In the genomic region with DNA sequence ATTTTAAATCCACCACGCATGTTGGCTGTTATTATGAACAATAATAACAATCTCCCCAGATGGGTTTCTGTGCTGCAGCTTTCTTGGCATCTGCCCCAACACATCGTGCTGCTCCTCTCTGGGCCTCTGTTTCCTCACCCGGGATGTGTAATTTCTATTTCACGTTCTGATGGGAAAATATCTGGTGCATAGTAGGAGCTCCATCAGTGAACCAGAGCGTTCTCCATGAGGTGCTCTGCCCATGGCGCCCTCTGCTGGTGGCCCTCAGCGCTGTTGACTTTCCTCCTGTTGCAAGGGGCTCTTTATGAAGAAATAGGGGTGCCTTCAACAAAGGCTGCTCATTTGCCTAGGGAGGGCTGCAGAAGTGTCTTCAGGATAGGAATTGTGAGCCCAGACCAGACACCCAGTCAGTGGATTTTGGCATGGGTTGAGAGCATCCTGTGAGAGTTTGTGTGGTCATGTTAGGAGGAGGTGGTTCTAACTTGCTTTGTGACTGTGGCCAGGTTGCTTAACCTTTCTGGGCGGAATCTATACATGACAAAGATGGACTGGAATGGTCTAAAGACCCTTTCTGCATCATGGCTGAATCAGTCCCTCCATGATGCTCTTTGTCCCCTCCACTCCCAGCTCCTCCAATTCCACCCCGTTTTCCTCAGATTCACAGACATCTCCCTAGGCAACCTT, we compare ENCODE assay signal across 9 cellular contexts. TPM values are rescaled to one million over a fixed set of nuclear protein-coding genes. Genes with fewer than 3 reads are reported as not detected.
A peak's percentile ranks its signal among the peaks of the same experiment; 100 is the strongest.
DNase-seq lines count a peak whose midpoint lies in the region; ATAC-seq, FAIRE-seq and TF ChIP-seq lines count a peak whose summit lies in the region.
"Had no signal": no experiment of that assay in that cellular context is flagged by ENCODE, and none has a peak within 500 bp of the region (broad histone marks: within the 10 kb centered on the region; RNA-seq: fewer than 3 reads in every experiment).

No MANE protein-coding gene starts in this region.

- TF ChIP-seq RAD21 in Ishikawa (IDR thresholded peaks at IDR 0.05; ENCODE audit: low read depth) = peak; percentile 51; the same call in 1 of the 2 replicates

- POLR2A ChIA-PET in activated CD4-positive, alpha-beta T cell treated with anti-CD3 and anti-CD28 coated beads for 36 hours (lab: Charles Lee) = interaction anchor here (0.6 kb wide), 1 partner anchor 186 kb away, joined by 5 read pairs; no protein-coding TSS in a partner anchor

- peaks cover 4% of the 10 kb centered on the region for H3K4me1 Mint-ChIP-seq in activated CD4-positive, alpha-beta T cell treated with anti-CD3 and anti-CD28 coated beads for 36 hours
- H3K4me1 Mint-ChIP-seq in chondrocyte (ENCODE audit: low read depth) = no peaks in the 10 kb centered on the region
- peaks cover 20% of the 10 kb centered on the region for H3K4me1 Mint-ChIP-seq in stimulated activated effector memory CD8-positive, alpha-beta T cell treated with anti-CD3 and anti-CD28 coated beads, Interleukin-12 subunit alpha, Interleukin-12 subunit beta, amount 100 ng/mL, for 72 hours

- H3K23ac ChIP-seq in mesendoderm (ENCODE audit: low read length) = no peak overlapping the region

- peak; percentile 66 for ATAC-seq in activated CD4-positive, alpha-beta T cell treated with anti-CD3 and anti-CD28 coated beads for 36 hours
- peak; percentile 59 for ATAC-seq in stimulated activated effector memory CD8-positive, alpha-beta T cell treated with anti-CD3 and anti-CD28 coated beads, Interleukin-12 subunit alpha, Interleukin-12 subunit beta, amount 100 ng/mL, for 72 hours
- no peak for ATAC-seq in HG03378 (IDR thresholded peaks at IDR 0.05; ENCODE audit: unreplicated experiment)

- TF ChIP-seq CTCF in D721Med (IDR thresholded peaks at IDR 0.05; ENCODE audit: insufficient read depth, missing control alignments) = peak; percentile 83
- peak; percentile 85 for TF ChIP-seq CTCF in chondrocyte (IDR thresholded peaks at IDR 0.05)

- DNase-seq in D721Med (ENCODE audit: insufficient read length, low spot score) (no peak), chondrocyte (ENCODE audit: low spot score) (no peak), mesendoderm (peak; percentile 67), NCI-H187 (lab: John Stamatoyannopoulos, UW) (no peak)
- DNase-seq in activated CD4-positive, alpha-beta T cell treated with anti-CD3 and anti-CD28 coated beads for 36 hours = peak; percentile 83
- DNase-seq in stimulated activated effector memory CD8-positive, alpha-beta T cell treated with anti-CD3 and anti-CD28 coated beads, Interleukin-12 subunit alpha, Interleukin-12 subunit beta, amount 100 ng/mL, for 72 hours (ENCODE audit: low spot score in 2 of 2) = peak; percentile 57 to 78

- WGBS in mesendoderm (ENCODE audit: extremely low coverage, insufficient coverage, low lambda C conversion rate) = no CpG with 5 or more reads among the region's 9 CpGs

- no peaks in the 10 kb centered on the region for H3K79me1 ChIP-seq in mesendoderm (ENCODE audit: low read length)

- intact Hi-C loops in activated CD4-positive, alpha-beta T cell treated with anti-CD3 and anti-CD28 coated beads for 36 hours (cut with DNase I, micrococcal nuclease) = loop anchor here (1.0 to 5.0 kb wide), 2 partner anchors 106 to 315 kb away; no protein-coding TSS in a partner anchor

- H3K27ac Mint-ChIP-seq in activated CD4-positive, alpha-beta T cell treated with anti-CD3 and anti-CD28 coated beads for 36 hours = no peak overlapping the region
- H3K27ac Mint-ChIP-seq in chondrocyte (ENCODE audit: unreplicated experiment) = no peak overlapping the region
- no peak overlapping the region for H3K27ac Mint-ChIP-seq in stimulated activated effector memory CD8-positive, alpha-beta T cell treated with anti-CD3 and anti-CD28 coated beads, Interleukin-12 subunit alpha, Interleukin-12 subunit beta, amount 100 ng/mL, for 72 hours

- H3K4ac ChIP-seq in mesendoderm (ENCODE audit: low read depth, low read length) = no peak overlapping the region

- no peaks in the 10 kb centered on the region for H3K79me2 ChIP-seq in mesendoderm (ENCODE audit: control insufficient read depth, insufficient read depth, low read length)

- no peak overlapping the region for H4K8ac ChIP-seq in mesendoderm (ENCODE audit: low read depth, low read length)

- no peak overlapping the region for H3K4me2 ChIP-seq in mesendoderm (ENCODE audit: low read length)

- no peak overlapping the region for H3K4me3 Mint-ChIP-seq in activated CD4-positive, alpha-beta T cell treated with anti-CD3 and anti-CD28 coated beads for 36 hours
- H3K4me3 Mint-ChIP-seq in chondrocyte (ENCODE audit: unreplicated experiment) = no peak overlapping the region
- H3K4me3 Mint-ChIP-seq in stimulated activated effector memory CD8-positive, alpha-beta T cell treated with anti-CD3 and anti-CD28 coated beads, Interleukin-12 subunit alpha, Interleukin-12 subunit beta, amount 100 ng/mL, for 72 hours = no peak overlapping the region

- H3K9ac ChIP-seq in mesendoderm (ENCODE audit: low read length) = no peak overlapping the region

- CTCF ChIA-PET in activated CD4-positive, alpha-beta T cell treated with anti-CD3 and anti-CD28 coated beads for 36 hours (lab: Charles Lee) = interaction anchor here (0.6 to 2.7 kb wide), 20 partner anchors 11 to 312 kb away, joined by 3 to 11 read pairs (median 4); a partner anchor contains a TSS

- H3K36me3 Mint-ChIP-seq in activated CD4-positive, alpha-beta T cell treated with anti-CD3 and anti-CD28 coated beads for 36 hours (ENCODE audit: low read depth) = no peaks in the 10 kb centered on the region
- no peaks in the 10 kb centered on the region for H3K36me3 Mint-ChIP-seq in chondrocyte (ENCODE audit: low read depth)
- peaks cover 7% of the 10 kb centered on the region for H3K36me3 Mint-ChIP-seq in stimulated activated effector memory CD8-positive, alpha-beta T cell treated with anti-CD3 and anti-CD28 coated beads, Interleukin-12 subunit alpha, Interleukin-12 subunit beta, amount 100 ng/mL, for 72 hours

- no peaks in the 10 kb centered on the region for H3K36me3 ChIP-seq in mesendoderm (ENCODE audit: control insufficient read depth, insufficient read depth, low read length)

- TF ChIP-seq EP300 in Ishikawa (IDR thresholded peaks at IDR 0.05; ENCODE audit: borderline replicate concordance) = no peak

- H2BK5ac ChIP-seq in mesendoderm (ENCODE audit: low read length) = no peak overlapping the region

- H3K27ac ChIP-seq in mesendoderm (ENCODE audit: low read depth, low read length) = no peak overlapping the region
- H3K27ac ChIP-seq: skin epidermis had no signal

- no peak overlapping the region for H2BK120ac ChIP-seq in mesendoderm (ENCODE audit: low read depth, low read length)

- H3K4me1 ChIP-seq in mesendoderm (ENCODE audit: control insufficient read depth, low read depth, low read length) = peaks cover 3% of the 10 kb centered on the region

- no peak overlapping the region for H3K18ac ChIP-seq in mesendoderm (ENCODE audit: low read length)

- FAIRE-seq in D721Med (lab: Jason Lieb, UNC) = no peak

- no peaks in the 10 kb centered on the region for H3K9me3 Mint-ChIP-seq in activated CD4-positive, alpha-beta T cell treated with anti-CD3 and anti-CD28 coated beads for 36 hours (ENCODE audit: low read depth)
- no peaks in the 10 kb centered on the region for H3K9me3 Mint-ChIP-seq in chondrocyte (ENCODE audit: low read depth)
- H3K9me3 Mint-ChIP-seq in stimulated activated effector memory CD8-positive, alpha-beta T cell treated with anti-CD3 and anti-CD28 coated beads, Interleukin-12 subunit alpha, Interleukin-12 subunit beta, amount 100 ng/mL, for 72 hours = no peaks in the 10 kb centered on the region

- H3K27me3 Mint-ChIP-seq in activated CD4-positive, alpha-beta T cell treated with anti-CD3 and anti-CD28 coated beads for 36 hours = peaks cover 47% of the 10 kb centered on the region
- H3K27me3 Mint-ChIP-seq in chondrocyte (ENCODE audit: low read depth) = peaks cover 30% of the 10 kb centered on the region

- peaks cover 3% of the 10 kb centered on the region for H3K27me3 ChIP-seq in mesendoderm (ENCODE audit: insufficient read depth, low read length, poor library complexity)

- H3K56ac ChIP-seq in mesendoderm (ENCODE audit: low read length) = no peak overlapping the region

- no peak overlapping the region for H4K5ac ChIP-seq in mesendoderm (ENCODE audit: low read length)

- no peak overlapping the region for H3K4me3 ChIP-seq in mesendoderm (ENCODE audit: low read length)
- H3K4me3 ChIP-seq: skin epidermis had no signal

- H2BK15ac ChIP-seq in mesendoderm (replicated peaks; ENCODE audit: low read depth) = no peak overlapping the region

- no peak overlapping the region for H2AK5ac ChIP-seq in mesendoderm (ENCODE audit: low read length)

TF ChIP-seq in Ishikawa, 13 proteins besides CTCF, POLR2A, EP300 and RAD21:
- TF ChIP-seq FOXM1 (IDR thresholded peaks at IDR 0.05; ENCODE audit: borderline replicate concordance, low read depth) (no peak), TAF1 (IDR thresholded peaks at IDR 0.05; ENCODE audit: low read depth) (no peak), TCF12 (IDR thresholded peaks at IDR 0.05; ENCODE audit: low read depth) (no peak), EGR1 (IDR thresholded peaks at IDR 0.05) (no peak), CEBPB (IDR thresholded peaks at IDR 0.05) (no peak), ZBTB7A (IDR thresholded peaks at IDR 0.05; ENCODE audit: low read depth) (no peak), CREB1 (IDR thresholded peaks at IDR 0.05; ENCODE audit: low read depth) (no peak)
- TF ChIP-seq, protein P1, sequence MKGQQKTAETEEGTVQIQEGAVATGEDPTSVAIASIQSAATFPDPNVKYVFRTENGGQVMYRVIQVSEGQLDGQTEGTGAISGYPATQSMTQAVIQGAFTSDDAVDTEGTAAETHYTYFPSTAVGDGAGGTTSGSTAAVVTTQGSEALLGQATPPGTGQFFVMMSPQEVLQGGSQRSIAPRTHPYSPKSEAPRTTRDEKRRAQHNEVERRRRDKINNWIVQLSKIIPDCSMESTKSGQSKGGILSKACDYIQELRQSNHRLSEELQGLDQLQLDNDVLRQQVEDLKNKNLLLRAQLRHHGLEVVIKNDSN (IDR thresholded peaks at IDR 0.05) = no peak

RNA-seq across cellular contexts. Expression of a gene that starts 8.1 kb away (rescaled TPM):
- total RNA-seq in activated CD4-positive, alpha-beta T cell treated with anti-CD3 and anti-CD28 coated beads for 36 hours = not detected
- not detected in 3 replicates for total RNA-seq in chondrocyte
- 0.13 TPM for polyA plus RNA-seq in mesendoderm (2013, experiment 1 of 2)
- polyA plus RNA-seq in mesendoderm (2013, experiment 2 of 2) = 0.18 TPM

RNA-seq across cellular contexts. Expression of a gene that starts 14.5 kb away (rescaled TPM):
- 10 to 100 TPM; 12.6 to 13.5 TPM for total RNA-seq in activated CD4-positive, alpha-beta T cell treated with anti-CD3 and anti-CD28 coated beads for 36 hours
- total RNA-seq in chondrocyte = 19.3 to 20.8 TPM (median 20.6 TPM) in 3 replicates
- polyA plus RNA-seq in mesendoderm (2013, experiment 1 of 2) = 20.8 TPM
- polyA plus RNA-seq in mesendoderm (2013, experiment 2 of 2) = 20.8 TPM

RNA-seq across cellular contexts. Expression of a gene that starts 57.4 kb away (rescaled TPM):
- total RNA-seq in activated CD4-positive, alpha-beta T cell treated with anti-CD3 and anti-CD28 coated beads for 36 hours = not detected
- total RNA-seq in chondrocyte = 0.28 to 0.50 TPM in 2 of 3 replicates, not detected in the other
- 2.2 TPM for polyA plus RNA-seq in mesendoderm (2013, experiment 1 of 2)
- polyA plus RNA-seq in mesendoderm (2013, experiment 2 of 2) = 2.3 TPM

Comparison
In these comparisons a context has a peak if more than half of its experiments do, and no peak if none do; other contexts are left out.
1. DNase-seq: peak in activated CD4-positive, alpha-beta T cell treated with anti-CD3 and anti-CD28 coated beads for 36 hours (single experiment), mesendoderm (single experiment) and stimulated activated effector memory CD8-positive, alpha-beta T cell treated with anti-CD3 and anti-CD28 coated beads, Interleukin-12 subunit alpha, Interleukin-12 subunit beta, amount 100 ng/mL, for 72 hours (2 of 2); none in D721Med (single experiment), chondrocyte (single experiment) and NCI-H187 (0 of 2).